ENCODE assay signal across 11 cellular contexts in the genomic region with DNA sequence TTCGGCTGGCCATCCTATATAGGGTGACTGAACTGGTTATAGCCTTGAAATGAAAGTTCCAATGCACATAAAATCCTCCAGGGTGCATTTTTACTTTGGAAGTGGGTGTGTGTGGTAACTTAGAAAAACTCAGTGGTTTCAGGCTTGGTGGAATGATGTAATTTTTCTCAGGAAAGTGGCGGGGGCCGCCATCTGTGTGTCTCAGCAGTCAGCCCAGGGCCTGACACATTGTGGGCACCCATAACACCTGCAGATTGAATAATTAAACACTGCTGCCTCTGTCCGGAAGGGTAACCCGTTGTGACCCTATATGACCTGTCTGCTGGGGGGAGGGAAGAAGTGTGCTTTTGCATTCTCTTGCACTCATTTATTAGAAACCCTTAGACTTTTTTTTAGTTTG. TPM values are rescaled to one million over a fixed set of nuclear protein-coding genes. Genes with fewer than 3 reads are reported as not detected.
DNase-seq lines count a peak whose midpoint lies in the region; ATAC-seq and TF ChIP-seq lines count a peak whose summit lies in the region.
"Had no signal": no experiment of that assay in that cellular context is flagged by ENCODE, and none has a peak within 500 bp of the region (broad histone marks: within the 10 kb centered on the region; RNA-seq: fewer than 3 reads in every experiment).

No MANE protein-coding gene starts in this region.

- H3K4me1 Mint-ChIP-seq in immature natural killer cell, result peaks cover 41 to 63% of the 10 kb centered on the region in 2 donors

- H3K9me3 Mint-ChIP-seq in immature natural killer cell, result no peaks in the 10 kb centered on the region

- H3K27me3 Mint-ChIP-seq in immature natural killer cell (ENCODE audit: low read depth in 3 of 3), result peaks cover 10 to 22% (median 10%) of the 10 kb centered on the region in 3 donors

- no peaks in the 10 kb centered on the region for H3K36me3 ChIP-seq in gastroesophageal sphincter
- H3K36me3 ChIP-seq: right lobe of liver had no signal

- H3K27ac Mint-ChIP-seq in immature natural killer cell, result peak overlapping the region; percentile 36 to 77 (median 61)

- DNase-seq in AML-193 (lab: John Stamatoyannopoulos, UW) (peak; percentile 71 to 75), UCSD-AML1 (lab: John Stamatoyannopoulos, UW; ENCODE audit: unreplicated experiment) (peak; percentile 39), immature natural killer cell (peak; percentile 15 to 40 (median 25)), HK-2 (ENCODE audit: unreplicated experiment) (no peak), COLO668 (lab: John Stamatoyannopoulos, UW; ENCODE audit: unreplicated experiment) (no peak)
- no peak for DNase-seq in effector CD8-positive, alpha-beta T cell (lab: John Stamatoyannopoulos, UW)
- DNase-seq: amniotic stem cell had no signal

- 58 to 94% methylated on average over 3 to 5 of the region's 5 CpGs for WGBS in gastroesophageal sphincter (ENCODE audit: low coverage in 1 of 2), 2 donors

- H3K4me1 ChIP-seq in gastroesophageal sphincter, result peaks cover 0 to 27% (median 5%) of the 10 kb centered on the region in 3 donors

- no peaks in the 10 kb centered on the region for H3K27me3 ChIP-seq in gastroesophageal sphincter
- H3K27me3 ChIP-seq: right lobe of liver had no signal

- ATAC-seq in HG02981 (IDR thresholded peaks at IDR 0.05; ENCODE audit: unreplicated experiment) (peak; percentile 33), gastroesophageal sphincter (no peak)

- H3K27ac ChIP-seq in gastroesophageal sphincter, result no peak overlapping the region
- H3K27ac ChIP-seq: C4-2B, right lobe of liver had no signal

- TF ChIP-seq POLR2A in gastroesophageal sphincter (IDR thresholded peaks at IDR 0.05), result no peak

- TF ChIP-seq EP300 in gastroesophageal sphincter (IDR thresholded peaks at IDR 0.05), result no peak

- H3K4me3 Mint-ChIP-seq in immature natural killer cell, result peak overlapping the region; percentile 3 to 71 (median 57)

- H3K4me3 ChIP-seq in gastroesophageal sphincter, result no peak overlapping the region
- H3K4me3 ChIP-seq: right lobe of liver had no signal

- H3K9me3 ChIP-seq in gastroesophageal sphincter, result no peaks in the 10 kb centered on the region
- H3K9me3 ChIP-seq: right lobe of liver had no signal

- no peak for TF ChIP-seq CTCF in gastroesophageal sphincter (IDR thresholded peaks at IDR 0.05)

- no peaks in the 10 kb centered on the region for H3K36me3 Mint-ChIP-seq in immature natural killer cell

RNA-seq across cellular contexts. Expression of gene PDP2, which starts 2.2 kb away (rescaled TPM):
- polyA plus RNA-seq in immature natural killer cell, result 1 to 10 TPM in 2 of 3 donors, not detected in 1; 2.2 to 3.1 TPM
- 10 to 100 TPM in 1 of 4 donors, 1 to 10 TPM in 3; 3.7 to 11.7 (median 5.8) TPM for total RNA-seq in gastroesophageal sphincter

RNA-seq across cellular contexts. Expression of gene CA7, which starts 33.9 kb away (rescaled TPM):
- polyA plus RNA-seq in immature natural killer cell, result under 1 TPM; 0.12 to 0.25 (median 0.17) TPM
- not detected for total RNA-seq in gastroesophageal sphincter
- total RNA-seq: right lobe of liver had no signal

RNA-seq across cellular contexts. Expression of gene CDH16, which starts 40.6 kb away (rescaled TPM):
- polyA plus RNA-seq in immature natural killer cell, result not detected
- total RNA-seq in gastroesophageal sphincter, result not detected

RNA-seq across cellular contexts. Expression of gene RRAD, which starts 47.3 kb away (rescaled TPM):
- polyA plus RNA-seq in immature natural killer cell, result not detected
- 100 to 1,000 TPM in 1 of 4 donors, 10 to 100 TPM in 3; 33.4 to 103 (median 50.8) TPM for total RNA-seq in gastroesophageal sphincter

RNA-seq across cellular contexts. Expression of gene NAE1, which starts 47.3 kb away (rescaled TPM):
- 10 to 100 TPM; 67.2 to 73.8 (median 69.8) TPM for polyA plus RNA-seq in immature natural killer cell
- total RNA-seq in gastroesophageal sphincter, result 10 to 100 TPM; 37.3 to 63.2 (median 52.4) TPM

Comparison
In these comparisons a context has a peak if more than half of its experiments do, and no peak if none do; other contexts are left out.
1. DNase-seq: peak in AML-193 (2 of 2), UCSD-AML1 (single experiment) and immature natural killer cell (3 of 3); none in HK-2 (single experiment), COLO668 (single experiment) and effector CD8-positive, alpha-beta T cell (single experiment).